ENCODE assay signal across 8 cellular contexts in genomic region chr17:2040942-2041560, GRCh38. TPM values are rescaled to one million over a fixed set of nuclear protein-coding genes. Genes with fewer than 3 reads are reported as not detected.
DNase-seq lines count a peak whose midpoint lies in the region; ATAC-seq and TF ChIP-seq lines count a peak whose summit lies in the region.

No MANE protein-coding gene starts in this region.

- peak overlapping the region; percentile 87 to 95 (median 94) for H3K9ac ChIP-seq in BLaER1 treated with 17β-estradiol and CSF1 and Interleukin-3, amounts not matched to agents 10 nM and 100 nM
- H3K9ac ChIP-seq in MM.1S (ENCODE audit: low read length), result peak overlapping the region; percentile 33; the same call in 1 of the 2 replicates

- no peaks in the 10 kb centered on the region for H3K27me3 ChIP-seq in BLaER1 treated with 17β-estradiol and CSF1 and Interleukin-3, amounts not matched to agents 10 nM and 100 nM
- no peaks in the 10 kb centered on the region for H3K27me3 ChIP-seq in MM.1S (replicated peaks; ENCODE audit: insufficient read depth, low read length)

- H3K79me2 ChIP-seq in MM.1S (ENCODE audit: low read length), result peaks cover 23% of the 10 kb centered on the region

- H3K4me3 Mint-ChIP-seq in dendritic cell treated with granulocyte-macrophage colony-stimulating factor and Interleukin-4, amounts not matched to agents 40 ng/mL and 50 ng/mL, for 4 days, result peak overlapping the region; percentile 86
- H3K4me3 Mint-ChIP-seq in neural crest cell, result peak overlapping the region; percentile 77

- peaks cover 22 to 34% (median 28%) of the 10 kb centered on the region in 10 experiments for H3K4me1 ChIP-seq in BLaER1 treated with 17β-estradiol and CSF1 and Interleukin-3, amounts not matched to agents 10 nM and 100 nM
- peaks cover 8% of the 10 kb centered on the region; the same call in 1 of the 2 replicates for H3K4me1 ChIP-seq in MM.1S (ENCODE audit: low read length)

- no peaks in the 10 kb centered on the region for H3F3A ChIP-seq in MM.1S (ENCODE audit: insufficient read depth, low read length)

- TF ChIP-seq CTCF in MM.1S (IDR thresholded peaks at IDR 0.05; ENCODE audit: low read length) (no peak), neural crest cell (conservative IDR thresholded peaks at IDR 0.05) (no peak)

- no peaks in the 10 kb centered on the region for H3K27me3 Mint-ChIP-seq in dendritic cell treated with granulocyte-macrophage colony-stimulating factor and Interleukin-4, amounts not matched to agents 40 ng/mL and 50 ng/mL, for 4 days
- no peaks in the 10 kb centered on the region for H3K27me3 Mint-ChIP-seq in neural crest cell (ENCODE audit: low read depth)

- H3K9me3 ChIP-seq in BLaER1 treated with 17β-estradiol and CSF1 and Interleukin-3, amounts not matched to agents 10 nM and 100 nM (replicated peaks in 1 of 11), result no peaks in the 10 kb centered on the region
- no peaks in the 10 kb centered on the region for H3K9me3 ChIP-seq in MM.1S (replicated peaks; ENCODE audit: insufficient read depth, low read length)

- H3K4me1 Mint-ChIP-seq in dendritic cell treated with granulocyte-macrophage colony-stimulating factor and Interleukin-4, amounts not matched to agents 40 ng/mL and 50 ng/mL, for 4 days (ENCODE audit: low read depth), result peaks cover 19% of the 10 kb centered on the region
- H3K4me1 Mint-ChIP-seq in neural crest cell, result peaks cover 19% of the 10 kb centered on the region

- H3K9me3 Mint-ChIP-seq in dendritic cell treated with granulocyte-macrophage colony-stimulating factor and Interleukin-4, amounts not matched to agents 40 ng/mL and 50 ng/mL, for 4 days, result no peaks in the 10 kb centered on the region
- no peaks in the 10 kb centered on the region for H3K9me3 Mint-ChIP-seq in neural crest cell

- peak overlapping the region in 10 of 11 experiments; percentile 88 to 96 (median 93); a peak in 20 of 22 replicates for H3K27ac ChIP-seq in BLaER1 treated with 17β-estradiol and CSF1 and Interleukin-3, amounts not matched to agents 10 nM and 100 nM
- H3K27ac ChIP-seq in MM.1S (ENCODE audit: low read length), result no peak overlapping the region

- peaks cover 0 to 23% (median 11%) of the 10 kb centered on the region in 11 experiments; a peak in 10 of 22 replicates for H4K20me1 ChIP-seq in BLaER1 treated with 17β-estradiol and CSF1 and Interleukin-3, amounts not matched to agents 10 nM and 100 nM
- no peaks in the 10 kb centered on the region for H4K20me1 ChIP-seq in MM.1S (ENCODE audit: insufficient read depth, low read length)

- H3K27ac Mint-ChIP-seq in dendritic cell treated with granulocyte-macrophage colony-stimulating factor and Interleukin-4, amounts not matched to agents 40 ng/mL and 50 ng/mL, for 4 days, result no peak overlapping the region
- peak overlapping the region; percentile 27 for H3K27ac Mint-ChIP-seq in neural crest cell (ENCODE audit: unreplicated experiment)

- H3K4me3 ChIP-seq in BLaER1 treated with 17β-estradiol and CSF1 and Interleukin-3, amounts not matched to agents 10 nM and 100 nM, result peak overlapping the region; percentile 73 to 90 (median 78)
- peak overlapping the region; percentile 87 for H3K4me3 ChIP-seq in MM.1S (ENCODE audit: low read length)

- peaks cover 80% of the 10 kb centered on the region for H3K36me3 Mint-ChIP-seq in dendritic cell treated with granulocyte-macrophage colony-stimulating factor and Interleukin-4, amounts not matched to agents 40 ng/mL and 50 ng/mL, for 4 days (ENCODE audit: low read depth)
- H3K36me3 Mint-ChIP-seq in neural crest cell (ENCODE audit: low read depth), result peaks cover 7% of the 10 kb centered on the region

- H3K9me2 ChIP-seq in MM.1S (replicated peaks; ENCODE audit: insufficient read depth, low read length), result no peaks in the 10 kb centered on the region

- peaks cover 31 to 73% (median 54%) of the 10 kb centered on the region in 11 experiments for H3K36me3 ChIP-seq in BLaER1 treated with 17β-estradiol and CSF1 and Interleukin-3, amounts not matched to agents 10 nM and 100 nM
- no peaks in the 10 kb centered on the region for H3K36me3 ChIP-seq in MM.1S (replicated peaks; ENCODE audit: insufficient read depth, low read length)

- H3K4me2 ChIP-seq in BLaER1 treated with 17β-estradiol and CSF1 and Interleukin-3, amounts not matched to agents 10 nM and 100 nM, result peak overlapping the region; percentile 90 to 99 (median 96)
- H3K4me2 ChIP-seq in MM.1S (ENCODE audit: low read depth, low read length), result peak overlapping the region; percentile 99

- ATAC-seq in HG03280 (IDR thresholded peaks at IDR 0.05; ENCODE audit: unreplicated experiment) (no peak), HG02798 (IDR thresholded peaks at IDR 0.05; ENCODE audit: poor library complexity, unreplicated experiment) (no peak)

- intact Hi-C loops in dendritic cell treated with granulocyte-macrophage colony-stimulating factor and Interleukin-4, amounts not matched to agents 40 ng/mL and 50 ng/mL, for 4 days (cut with micrococcal nuclease), result no loop called here

- peak overlapping the region; percentile 56 for H2AFZ ChIP-seq in MM.1S (ENCODE audit: low read length)

- DNase-seq in MM.1S, result no peak
- no peak for DNase-seq in neural crest cell (ENCODE audit: low read depth, low spot score)
- no peak for DNase-seq in GM19240 (ENCODE audit: insufficient read length, low spot score)
- DNase-seq in HT-29 (ENCODE audit: low spot score), result no peak

RNA-seq across cellular contexts. Expression of gene OVCA2, which starts 0.8 kb away (rescaled TPM):
- total RNA-seq in neural crest cell, result 25.6 and 29.8 TPM in 2 replicates
- 54.1 and 56.8 TPM in 2 replicates for total RNA-seq in HT-29 (2014; rRNA removed; shearing (Covaris generic))

RNA-seq across cellular contexts. Expression of gene DPH1, which starts 11.1 kb away (rescaled TPM):
- 29.7 and 35.1 TPM in 2 replicates for total RNA-seq in neural crest cell
- 31.6 and 38.5 TPM in 2 replicates for total RNA-seq in HT-29 (2014; rRNA removed; shearing (Covaris generic))

RNA-seq across cellular contexts. Expression of gene HIC1, which starts 13.9 kb away (rescaled TPM):
- 0.37 and 0.82 TPM in 2 replicates for total RNA-seq in neural crest cell
- total RNA-seq in HT-29 (2014; rRNA removed; shearing (Covaris generic)), result 0.31 and 0.55 TPM in 2 replicates

RNA-seq across cellular contexts. Expression of gene RTN4RL1, which starts 15.9 kb away (rescaled TPM):
- 0.36 and 0.47 TPM in 2 replicates for total RNA-seq in neural crest cell
- not detected in 2 replicates for total RNA-seq in HT-29 (2014; rRNA removed; shearing (Covaris generic))
